8 cellular contexts compared by ENCODE assay signal in genomic region chr7:116211006-116211912, GRCh38. TPM values are rescaled to one million over a fixed set of nuclear protein-coding genes. Genes with fewer than 3 reads are reported as not detected.
DNase-seq lines count a peak whose midpoint lies in the region; ATAC-seq and TF ChIP-seq lines count a peak whose summit lies in the region.

No MANE protein-coding gene starts in this region.

- peak overlapping the region; percentile 11; the same call in 1 of the 2 replicates for H3K27ac ChIP-seq in GM23338 (ENCODE audit: low read depth)
- H3K27ac ChIP-seq in adrenal gland = peak overlapping the region in 4 of 5 donors; percentile 59 to 84 (median 78)
- peak overlapping the region; percentile 82 to 99 (median 92) for H3K27ac ChIP-seq in skin epidermis

- no peaks in the 10 kb centered on the region for H4K20me1 ChIP-seq in GM23338 (replicated peaks; ENCODE audit: insufficient read depth)

- TF ChIP-seq POLR2A in adrenal gland (IDR thresholded peaks at IDR 0.05) = peak in 1 of 2 donors; percentile 68

- peak overlapping the region; percentile 85 for H3K4me2 ChIP-seq in GM23338

- DNase-seq in GM03348 (ENCODE audit: low spot score) (peak; percentile 82), GM23338 (ENCODE audit: low spot score) (peak; percentile 80), LNCaP clone FGC (ENCODE audit: low read depth) (peak; percentile 75), T-cell (peak; percentile 58 to 86 (median 76)), adrenal gland (peak; percentile 63 to 79 (median 70)), epidermal melanocyte (ENCODE audit: insufficient read length, low spot score) (no peak)

- intact Hi-C loops in adrenal gland (cut with DNase I) = no loop called here

- peak overlapping the region; percentile 84 for H2AFZ ChIP-seq in GM23338

- H3K27me3 ChIP-seq in GM23338 (ENCODE audit: insufficient read depth) = peaks cover 7% of the 10 kb centered on the region
- peaks cover 9% of the 10 kb centered on the region for H3K27me3 ChIP-seq in adrenal gland

- H3K9me3 ChIP-seq in adrenal gland (replicated peaks in 1 of 3) = no peaks in the 10 kb centered on the region

- CTCF ChIA-PET in T-cell (lab: Charles Lee) = interaction anchor here (0.6 to 6.0 kb wide), 16 partner anchors 8 to 378 kb away, joined by 3 to 107 read pairs (median 6); no protein-coding TSS in a partner anchor

- H3K4me3 Mint-ChIP-seq in GM23338 = peak overlapping the region; percentile 93
- H3K4me3 Mint-ChIP-seq in T-cell = peak overlapping the region; percentile 97

- H3K27ac Mint-ChIP-seq in GM23338 (peak overlapping the region; percentile 81; the same call in 1 of the 2 replicates), T-cell (peak overlapping the region; percentile 97)

- peaks cover 21% of the 10 kb centered on the region for H3K4me1 ChIP-seq in GM23338 (ENCODE audit: insufficient read depth)
- peaks cover 0 to 7% of the 10 kb centered on the region in 2 donors for H3K4me1 ChIP-seq in adrenal gland (replicated peaks in 1 of 2)

- H3K79me2 ChIP-seq in GM23338 (replicated peaks; ENCODE audit: insufficient read depth) = peaks cover 41% of the 10 kb centered on the region

- H3K36me3 Mint-ChIP-seq in GM23338 (ENCODE audit: low read depth) (no peaks in the 10 kb centered on the region), T-cell (peaks cover 11% of the 10 kb centered on the region)

- POLR2A ChIA-PET in T-cell (lab: Charles Lee) = interaction anchor here (0.6 to 2.4 kb wide), 12 partner anchors 8 to 1315 kb away, joined by 3 to 32 read pairs (median 4); no protein-coding TSS in a partner anchor

- H3K36me3 ChIP-seq in GM23338 (ENCODE audit: insufficient read depth) (no peaks in the 10 kb centered on the region), adrenal gland (replicated peaks in 1 of 2) (no peaks in the 10 kb centered on the region)

- 6 to 7% (median 6%) methylated on average over 26 to 27 of the region's 27 CpGs for WGBS in adrenal gland, 4 donors

- H3K27me3 Mint-ChIP-seq in GM23338 (ENCODE audit: insufficient read depth, low read depth, poor library complexity) = peaks cover 4% of the 10 kb centered on the region
- H3K27me3 Mint-ChIP-seq in T-cell = no peaks in the 10 kb centered on the region

- peaks cover 4% of the 10 kb centered on the region; the same call in 1 of the 2 replicates for H3F3A ChIP-seq in GM23338 (replicated peaks; ENCODE audit: low read depth)

- H3K4me1 Mint-ChIP-seq in GM23338 = peaks cover 20% of the 10 kb centered on the region; the same call in 2 of the 3 replicates
- H3K4me1 Mint-ChIP-seq in T-cell = peaks cover 52 to 63% (median 53%) of the 10 kb centered on the region in 3 donors

- TF ChIP-seq CTCF in GM23338 (conservative IDR thresholded peaks at IDR 0.05; ENCODE audit: low read depth in 2 of 2) (no peak), LNCaP clone FGC (IDR thresholded peaks at IDR 0.05; ENCODE audit: control insufficient read depth, extremely low read depth, insufficient read depth) (no peak), adrenal gland (IDR thresholded peaks at IDR 0.05) (no peak)

- peak overlapping the region; percentile 88 for H3K4me3 ChIP-seq in GM23338
- peak overlapping the region; percentile 78 for H3K4me3 ChIP-seq in LNCaP clone FGC (ENCODE audit: low read depth, low read length)
- H3K4me3 ChIP-seq in adrenal gland = peak overlapping the region in 2 of 4 donors; percentile 47 to 59
- H3K4me3 ChIP-seq in iPS-11a (ENCODE audit: low read depth, low read length) = peak overlapping the region; percentile 71
- H3K4me3 ChIP-seq in skin epidermis = peak overlapping the region; percentile 53 to 91 (median 75)

- ATAC-seq in GM23338 (peak; percentile 63), T-cell (replicated peaks in 1 of 4) (peak; percentile 84 to 89 (median 86))

- H3K9me3 Mint-ChIP-seq in GM23338 = no peaks in the 10 kb centered on the region
- H3K9me3 Mint-ChIP-seq in T-cell = peaks cover 0 to 8% (median 0%) of the 10 kb centered on the region in 3 donors

- H3K9me2 ChIP-seq in GM23338 (ENCODE audit: insufficient read depth) = no peaks in the 10 kb centered on the region

TF ChIP-seq in GM23338, 12 proteins besides CTCF, POLR2A, EP300 and RAD21:
- TF ChIP-seq EZH2phosphoT487 (IDR thresholded peaks at IDR 0.05; ENCODE audit: unreplicated experiment) (no peak), JUNB (IDR thresholded peaks at IDR 0.05; ENCODE audit: unreplicated experiment) (no peak), ETS1 (IDR thresholded peaks at IDR 0.05) (0 out of 2 replicates have a peak, but pooled peaks have one; percentile 6), CREB1 (CRISPR knock-in tag; IDR thresholded peaks at IDR 0.05; ENCODE audit: low read depth) (peak; percentile 45; the same call in 1 of the 2 replicates)

RNA-seq across cellular contexts. Expression of gene TES, which starts 0.9 kb away (rescaled TPM):
- 38.3 and 42.4 TPM in 2 replicates for total RNA-seq in GM23338 (2014; rRNA removed; shearing (Covaris generic))
- 31.9 and 37.3 TPM in 2 replicates for polyA plus RNA-seq in GM23338 (2016; fragmentation: Nextera tagmentation; extraction: Ambion mirVana)
- total RNA-seq in T-cell = 100 to 1,000 TPM; 101 to 132 (median 117) TPM
- total RNA-seq in adrenal gland = 10 to 100 TPM in 7 of 8 donors, 1 to 10 TPM in 1; 8.7 to 21.8 (median 14.8) TPM
- polyA plus RNA-seq in adrenal gland = 10 to 100 TPM in 2 of 3 donors, 1 to 10 TPM in 1; 3.9 to 13.7 (median 10.7) TPM

Comparison
In these comparisons a context has a peak if more than half of its experiments do, and no peak if none do; other contexts are left out.
1. H3K27ac ChIP-seq: peak in every context shown above with its lines; median percentile 92 in skin epidermis; 78 in adrenal gland; 11 in GM23338.